In genomic region chr11:128701086-128701485, GRCh38 we compare ENCODE assay signal across 15 cellular contexts. TPM values are rescaled to one million over a fixed set of nuclear protein-coding genes. Genes with fewer than 3 reads are reported as not detected.
DNase-seq lines count a peak whose midpoint lies in the region; ATAC-seq, FAIRE-seq and TF ChIP-seq lines count a peak whose summit lies in the region.
"Had no signal": no experiment of that assay in that cellular context is flagged by ENCODE, and none has a peak within 500 bp of the region (broad histone marks: within the 10 kb centered on the region; RNA-seq: fewer than 3 reads in every experiment).

No MANE protein-coding gene starts in this region.

- peaks cover 4% of the 10 kb centered on the region for H3K9me3 Mint-ChIP-seq in activated CD8-positive, alpha-beta T cell treated with anti-CD3 and anti-CD28 coated beads for 36 hours
- H3K9me3 Mint-ChIP-seq in activated CD8-positive, alpha-beta T cell treated with anti-CD3 and anti-CD28 coated beads, Interleukin-2, amount 10 ng/mL, durations not matched to agents 7 days and 5 days (ENCODE audit: insufficient read depth) = no peaks in the 10 kb centered on the region
- H3K9me3 Mint-ChIP-seq in natural killer cell treated with Interleukin-12 subunit alpha and Interleukin-12 subunit beta and Interleukin-15 and Interleukin-18, amount 100 ng/mL, for 72 hours = peaks cover 2% of the 10 kb centered on the region

- H3F3A ChIP-seq in GM23248 (ENCODE audit: insufficient read depth) = 0 out of 2 replicates have a peak, but pooled peaks cover 5% of the 10 kb centered on the region

- H3K79me2 ChIP-seq in GM23248 (ENCODE audit: insufficient read depth) (peaks cover 100% of the 10 kb centered on the region), GM12878 (ENCODE audit: control insufficient read depth, insufficient read depth, low read length) (peaks cover 88% of the 10 kb centered on the region)

- no peak overlapping the region for H3K4me3 ChIP-seq in GM23248
- H3K4me3 ChIP-seq in GM12878 = no peak overlapping the region
- H3K4me3 ChIP-seq: body of pancreas, Peyer's patch had no signal

- WGBS in GM23248 (ENCODE audit: low coverage in 1 of 2, low lambda C conversion rate in 2 of 2, missing lambda C conversion rate in 2 of 2), 2 experiments = 96% methylated on average over 3 of the region's 3 CpGs
- 49% methylated on average over 3 of the region's 3 CpGs for WGBS in GM12878 (ENCODE audit: insufficient coverage, insufficient replicate concordance, low lambda C conversion rate, missing lambda C conversion rate)

- RAD21 ChIA-PET in GM12878 (lab: Charles Lee; ENCODE audit: unreplicated experiment) = no interaction called here

- no peak overlapping the region for H2AFZ ChIP-seq in GM23248
- H2AFZ ChIP-seq in GM12878 (ENCODE audit: control insufficient read depth, low read depth, low read length) = no peak overlapping the region

- TF ChIP-seq CTCF in activated CD8-positive, alpha-beta T cell treated with anti-CD3 and anti-CD28 coated beads for 36 hours (IDR thresholded peaks at IDR 0.05) = no peak
- TF ChIP-seq CTCF in GM12878 (IDR thresholded peaks at IDR 0.05 in 2 of 3, conservative IDR thresholded peaks at IDR 0.05 in 1 of 3; ENCODE audit: control insufficient read depth in 2 of 3, extremely low read depth in 1 of 3, insufficient read depth in 1 of 3, low read depth in 3 of 3, low read length in 3 of 3) = no peak

- no peak for TF ChIP-seq POLR2A in GM12878 (IDR thresholded peaks at IDR 0.05; ENCODE audit: low read depth, low read length)

- H3K36me3 ChIP-seq in GM23248 (ENCODE audit: low read depth) = no peaks in the 10 kb centered on the region
- peaks cover 2 to 13% of the 10 kb centered on the region in 2 experiments; a peak in 2 of 4 replicates for H3K36me3 ChIP-seq in GM12878 (ENCODE audit: control insufficient read depth in 2 of 2, insufficient read depth in 2 of 2, low read length in 1 of 2)
- H3K36me3 ChIP-seq: Peyer's patch had no signal

- peaks cover 89% of the 10 kb centered on the region for H3K4me1 Mint-ChIP-seq in activated CD8-positive, alpha-beta T cell treated with anti-CD3 and anti-CD28 coated beads for 36 hours (ENCODE audit: low read depth)
- peaks cover 94% of the 10 kb centered on the region for H3K4me1 Mint-ChIP-seq in activated CD8-positive, alpha-beta T cell treated with anti-CD3 and anti-CD28 coated beads, Interleukin-2, amount 10 ng/mL, durations not matched to agents 7 days and 5 days (ENCODE audit: low read depth)
- H3K4me1 Mint-ChIP-seq in natural killer cell treated with Interleukin-12 subunit alpha and Interleukin-12 subunit beta and Interleukin-15 and Interleukin-18, amount 100 ng/mL, for 72 hours (ENCODE audit: low read depth in 2 of 2) = peaks cover 87 to 94% of the 10 kb centered on the region in 2 donors

- SMC1A ChIA-PET in GM12878 (lab: Charles Lee; ENCODE audit: uncharacterized antibody, unreplicated experiment) = no interaction called here

- H3K27me3 ChIP-seq in GM23248 (replicated peaks; ENCODE audit: insufficient read depth) (no peaks in the 10 kb centered on the region), GM12878 (replicated peaks in 1 of 2; ENCODE audit: control insufficient read depth in 2 of 2, insufficient read depth in 2 of 2, low read length in 1 of 2) (no peaks in the 10 kb centered on the region)
- H3K27me3 ChIP-seq: body of pancreas, Peyer's patch had no signal

- no peak for ATAC-seq in activated CD8-positive, alpha-beta T cell treated with anti-CD3 and anti-CD28 coated beads for 36 hours
- no peak for ATAC-seq in activated CD8-positive, alpha-beta T cell treated with anti-CD3 and anti-CD28 coated beads, Interleukin-2, amount 10 ng/mL, durations not matched to agents 7 days and 5 days
- ATAC-seq in GM12878 (no peak), GM19324 (IDR thresholded peaks at IDR 0.05; ENCODE audit: low FRiP score, unreplicated experiment) (no peak), GM21360 (IDR thresholded peaks at IDR 0.05; ENCODE audit: unreplicated experiment) (no peak)
- no peak for ATAC-seq in natural killer cell treated with Interleukin-12 subunit alpha and Interleukin-12 subunit beta and Interleukin-15 and Interleukin-18, amount 100 ng/mL, for 72 hours
- ATAC-seq: body of pancreas had no signal

- no peak for DNase-seq in activated CD8-positive, alpha-beta T cell treated with anti-CD3 and anti-CD28 coated beads for 36 hours
- no peak for DNase-seq in activated CD8-positive, alpha-beta T cell treated with anti-CD3 and anti-CD28 coated beads, Interleukin-2, amount 10 ng/mL, durations not matched to agents 7 days and 5 days
- DNase-seq in GM23248 = peak; percentile 76
- no peak for DNase-seq in GM12878 (ENCODE audit: low read depth, low spot score)
- DNase-seq in natural killer cell treated with Interleukin-12 subunit alpha and Interleukin-12 subunit beta and Interleukin-15 and Interleukin-18, amount 100 ng/mL, for 72 hours (ENCODE audit: low spot score) = no peak
- no peak for DNase-seq in frontal cortex (ENCODE audit: low spot score in 2 of 2)
- DNase-seq: body of pancreas, DMS79 treated with DMSO at 0.1 percent for 48 hours, hippocampal formation, NCI-H1105 treated with DMSO at 0.1 percent for 48 hours, Peyer's patch, T1000 had no signal

- CTCF ChIA-PET in activated CD8-positive, alpha-beta T cell treated with anti-CD3 and anti-CD28 coated beads for 36 hours (lab: Charles Lee) = interaction anchor here (1.9 kb wide), 1 partner anchor 33 kb away, joined by 4 read pairs; no protein-coding TSS in a partner anchor
- CTCF ChIA-PET in activated CD8-positive, alpha-beta T cell treated with anti-CD3 and anti-CD28 coated beads, Interleukin-2, amount 10 ng/mL, durations not matched to agents 7 days and 5 days (lab: Charles Lee) = no interaction called here
- CTCF ChIA-PET in GM12878 (lab: Yijun Ruan, JAX) = no interaction called here

- peak overlapping the region; percentile 43 for H3K27ac ChIP-seq in GM23248
- no peak overlapping the region for H3K27ac ChIP-seq in GM12878 (ENCODE audit: control insufficient read depth, insufficient read depth)
- H3K27ac ChIP-seq: body of pancreas, Peyer's patch had no signal

- H3K9me3 ChIP-seq in GM23248 (ENCODE audit: low read depth) = no peaks in the 10 kb centered on the region
- H3K9me3 ChIP-seq in GM12878 (replicated peaks; ENCODE audit: control insufficient read depth, insufficient read depth, low read length) = no peaks in the 10 kb centered on the region; the same call in 1 of the 3 replicates
- H3K9me3 ChIP-seq: body of pancreas, Peyer's patch had no signal

- FAIRE-seq in GM12878 (lab: Jason Lieb, UNC) (no peak), frontal cortex (lab: Jason Lieb, UNC) (no peak)

- POLR2A ChIA-PET in activated CD8-positive, alpha-beta T cell treated with anti-CD3 and anti-CD28 coated beads for 36 hours (lab: Charles Lee) = interaction anchor here (1.0 kb wide), 1 partner anchor 13 kb away, joined by 3 read pairs; no protein-coding TSS in a partner anchor
- POLR2A ChIA-PET in activated CD8-positive, alpha-beta T cell treated with anti-CD3 and anti-CD28 coated beads, Interleukin-2, amount 10 ng/mL, durations not matched to agents 7 days and 5 days (lab: Charles Lee) = interaction anchor here (1.0 kb wide), 1 partner anchor 10 kb away, joined by 3 read pairs; no protein-coding TSS in a partner anchor
- POLR2A ChIA-PET in GM12878 (lab: Charles Lee) = no interaction called here

- BruUV-seq in GM12878 (replicated peaks; lab: Mats Ljungman, UMichigan) = no TSS peak

- no peak for TF ChIP-seq EP300 in GM12878 (IDR thresholded peaks at IDR 0.05; ENCODE audit: borderline replicate concordance in 1 of 2, control insufficient read depth in 1 of 2, low read depth in 2 of 2, low read length in 2 of 2)

- H3K4me1 ChIP-seq in GM23248 (ENCODE audit: insufficient read depth) (peaks cover 20% of the 10 kb centered on the region), GM12878 (ENCODE audit: control insufficient read depth, insufficient read depth, low read length) (peaks cover 38% of the 10 kb centered on the region)
- H3K4me1 ChIP-seq: body of pancreas had no signal

- no peak for TF ChIP-seq RAD21 in GM12878 (IDR thresholded peaks at IDR 0.05; ENCODE audit: insufficient read depth, low read depth, low read length)

- peaks cover 4% of the 10 kb centered on the region; the same call in 1 of the 2 replicates for H3K9me2 ChIP-seq in GM23248 (ENCODE audit: insufficient read depth)

- H3K4me2 ChIP-seq in GM23248 (ENCODE audit: unreplicated experiment) (no peak overlapping the region), GM12878 (ENCODE audit: control insufficient read depth, insufficient read depth) (peak overlapping the region; percentile 12; the same call in 1 of the 2 replicates)

- H3K9ac ChIP-seq in GM23248 = no peak overlapping the region
- H3K9ac ChIP-seq in GM12878 (ENCODE audit: control insufficient read depth, insufficient read depth, low read length) = no peak overlapping the region

- peak overlapping the region; percentile 73 for H3K27ac Mint-ChIP-seq in activated CD8-positive, alpha-beta T cell treated with anti-CD3 and anti-CD28 coated beads for 36 hours
- H3K27ac Mint-ChIP-seq in activated CD8-positive, alpha-beta T cell treated with anti-CD3 and anti-CD28 coated beads, Interleukin-2, amount 10 ng/mL, durations not matched to agents 7 days and 5 days = no peak overlapping the region
- H3K27ac Mint-ChIP-seq in natural killer cell treated with Interleukin-12 subunit alpha and Interleukin-12 subunit beta and Interleukin-15 and Interleukin-18, amount 100 ng/mL, for 72 hours = peak overlapping the region; percentile 92 to 95

- in situ Hi-C loops in GM23248 (cut with MboI) = no loop called here
- in situ Hi-C loops in GM12878 (cut with MboI) = no loop called here

- no peaks in the 10 kb centered on the region for H3K27me3 Mint-ChIP-seq in activated CD8-positive, alpha-beta T cell treated with anti-CD3 and anti-CD28 coated beads for 36 hours
- no peaks in the 10 kb centered on the region for H3K27me3 Mint-ChIP-seq in activated CD8-positive, alpha-beta T cell treated with anti-CD3 and anti-CD28 coated beads, Interleukin-2, amount 10 ng/mL, durations not matched to agents 7 days and 5 days (ENCODE audit: low read depth)
- no peaks in the 10 kb centered on the region for H3K27me3 Mint-ChIP-seq in natural killer cell treated with Interleukin-12 subunit alpha and Interleukin-12 subunit beta and Interleukin-15 and Interleukin-18, amount 100 ng/mL, for 72 hours

- H3K36me3 Mint-ChIP-seq in activated CD8-positive, alpha-beta T cell treated with anti-CD3 and anti-CD28 coated beads for 36 hours (ENCODE audit: low read depth) = peaks cover 62% of the 10 kb centered on the region
- H3K36me3 Mint-ChIP-seq in activated CD8-positive, alpha-beta T cell treated with anti-CD3 and anti-CD28 coated beads, Interleukin-2, amount 10 ng/mL, durations not matched to agents 7 days and 5 days (ENCODE audit: low read depth) = peaks cover 87% of the 10 kb centered on the region
- peaks cover 45% of the 10 kb centered on the region for H3K36me3 Mint-ChIP-seq in natural killer cell treated with Interleukin-12 subunit alpha and Interleukin-12 subunit beta and Interleukin-15 and Interleukin-18, amount 100 ng/mL, for 72 hours

- H3K4me3 Mint-ChIP-seq in activated CD8-positive, alpha-beta T cell treated with anti-CD3 and anti-CD28 coated beads for 36 hours = no peak overlapping the region
- no peak overlapping the region for H3K4me3 Mint-ChIP-seq in activated CD8-positive, alpha-beta T cell treated with anti-CD3 and anti-CD28 coated beads, Interleukin-2, amount 10 ng/mL, durations not matched to agents 7 days and 5 days
- H3K4me3 Mint-ChIP-seq in natural killer cell treated with Interleukin-12 subunit alpha and Interleukin-12 subunit beta and Interleukin-15 and Interleukin-18, amount 100 ng/mL, for 72 hours = peak overlapping the region; percentile 58

- H4K20me1 ChIP-seq in GM23248 (ENCODE audit: insufficient read depth) (no peaks in the 10 kb centered on the region), GM12878 (ENCODE audit: control insufficient read depth, insufficient read depth) (no peaks in the 10 kb centered on the region; the same call in 1 of the 2 replicates)

- intact Hi-C loops in activated CD8-positive, alpha-beta T cell treated with anti-CD3 and anti-CD28 coated beads for 36 hours (cut with micrococcal nuclease) = no loop called here
- intact Hi-C loops in GM12878 (cut with micrococcal nuclease; ENCODE audit: unreplicated experiment) = no loop called here

RNA-seq across cellular contexts. Expression of gene FLI1, which starts 7.2 kb away (rescaled TPM):
- total RNA-seq in activated CD8-positive, alpha-beta T cell treated with anti-CD3 and anti-CD28 coated beads for 36 hours = 10 to 100 TPM; 43.8 to 47.8 TPM
- total RNA-seq in activated CD8-positive, alpha-beta T cell treated with anti-CD3 and anti-CD28 coated beads, Interleukin-2, amount 10 ng/mL, durations not matched to agents 7 days and 5 days = 10 to 100 TPM; 83.4 to 93.4 TPM
- total RNA-seq in GM23248 (2014; rRNA removed; shearing (Covaris generic)) = 12.1 and 22.3 TPM in 2 replicates
- polyA plus RNA-seq in GM23248 (2016; fragmentation: Nextera tagmentation; extraction: Ambion mirVana) (15.5 and 16.8 TPM in 2 replicates), GM12878 (2011; rRNA removed) (24.7 and 38.0 TPM in 2 replicates), GM12878 (2014; fragmentation: Illumina TruSeq; extraction: Trizol) (37.9 and 46.3 TPM in 2 replicates), GM12878 (2014; fragmentation: Nextera tagmentation; extraction: Ambion mirVana) (10 to 100 TPM; 12.5 to 15.8 TPM), GM12878 (2014; rRNA removed) (58.8 and 61.9 TPM in 2 replicates), GM12878 (2016; fragmentation: Nextera tagmentation; extraction: Ambion mirVana) (10 to 100 TPM; 39.1 to 44.8 TPM)
- total RNA-seq in GM12878 (2013; cell fraction: nucleolus; rRNA removed) = 26.5 and 33.7 TPM in 2 replicates
- total RNA-seq in GM12878 (2014; rRNA removed) (37.7 and 38.5 TPM in 2 replicates), GM12878 (2014; rRNA removed; fragmentation: Illumina TruSeq; extraction: Trizol) (35.7 and 37.6 TPM in 2 replicates), GM12878 (2021) (50.6 and 53.3 TPM in 2 replicates), frontal cortex (3.7 TPM)
- polyA plus RNA-seq in GM12878 (2011; ENCODE audit: low read depth) = 8.6 TPM
- 21.8 and 39.8 TPM in 2 replicates for polyA plus RNA-seq in GM12878 (2011; cell fraction: cytosol; rRNA removed)
- 20.0 and 24.1 TPM in 2 replicates for polyA plus RNA-seq in GM12878 (2011; cell fraction: nucleus; rRNA removed)
- 28.8 and 36.2 TPM in 2 replicates for polyA plus RNA-seq in GM12878 (2012)
- 65.9 and 70.0 TPM in 2 replicates for polyA minus RNA-seq in GM12878 (2011; rRNA and poly(A)+ RNA removed)
- 19.4 and 27.8 TPM in 2 replicates for polyA minus RNA-seq in GM12878 (2011; cell fraction: cytosol; rRNA and poly(A)+ RNA removed)
- polyA minus RNA-seq in GM12878 (2011; cell fraction: nucleus; rRNA and poly(A)+ RNA removed) = 12.7 and 34.6 TPM in 2 replicates
- total RNA-seq in natural killer cell treated with Interleukin-12 subunit alpha and Interleukin-12 subunit beta and Interleukin-15 and Interleukin-18, amount 100 ng/mL, for 72 hours = 10 to 100 TPM; 63.3 to 74.0 TPM
- total RNA-seq: NCI-H460 had no signal
